In genomic region chr20:41697861-41698559, GRCh38 we compare ENCODE assay signal across 8 cellular contexts.
A peak's percentile ranks its signal among the peaks of the same experiment; 100 is the strongest.
DNase-seq lines count a peak whose midpoint lies in the region; ATAC-seq and TF ChIP-seq lines count a peak whose summit lies in the region.

No MANE protein-coding gene starts in this region.

- RAD21 ChIA-PET in HCT116 (lab: Charles Lee; ENCODE audit: low non-redundant PET in 1 of 2, low total read pairs in 2 of 2, uncharacterized antibody in 2 of 2, unreplicated experiment in 2 of 2): interaction anchor here in 1 of 2 experiments (0.5 kb wide), 1 partner anchor 117 kb away, joined by 5 read pairs; no protein-coding TSS in a partner anchor

- H3K9me2 ChIP-seq in HCT116 (ENCODE audit: insufficient read depth): no peaks in the 10 kb centered on the region

- H2BK5ac ChIP-seq in mesendoderm (ENCODE audit: low read length): no peak overlapping the region

- no peak overlapping the region for H3K9ac ChIP-seq in HCT116 (ENCODE audit: low read length)
- H3K9ac ChIP-seq in mesendoderm (ENCODE audit: low read length): no peak overlapping the region

- ATAC-seq in HCT116 (no peak), GM21786 (IDR thresholded peaks at IDR 0.05; ENCODE audit: unreplicated experiment) (no peak), GM18861 (IDR thresholded peaks at IDR 0.05; ENCODE audit: unreplicated experiment) (no peak)

- no peak overlapping the region for H2AK5ac ChIP-seq in mesendoderm (ENCODE audit: low read length)

- H2AFZ ChIP-seq in HCT116 (ENCODE audit: low read depth, low read length, poor library complexity, severe bottlenecking): no peak overlapping the region

- peak; percentile 62 for TF ChIP-seq RAD21 in HCT116 (IDR thresholded peaks at IDR 0.05; ENCODE audit: low read depth)

- BruUV-seq in HCT116 (replicated peaks; lab: Mats Ljungman, UMichigan): no TSS peak

- H3K79me2 ChIP-seq in HCT116 (ENCODE audit: insufficient read depth, low read length) (no peaks in the 10 kb centered on the region), mesendoderm (ENCODE audit: control insufficient read depth, insufficient read depth, low read length) (no peaks in the 10 kb centered on the region)

- H3K4me3 ChIP-seq in HCT116 (replicated peaks in 1 of 2; ENCODE audit: low read depth in 1 of 2, low read length in 2 of 2): no peak overlapping the region
- H3K4me3 ChIP-seq in breast epithelium: no peak overlapping the region
- H3K4me3 ChIP-seq in mesendoderm (ENCODE audit: low read length): no peak overlapping the region

- H2BK120ac ChIP-seq in mesendoderm (ENCODE audit: low read depth, low read length): no peak overlapping the region

- H4K8ac ChIP-seq in mesendoderm (ENCODE audit: low read depth, low read length): no peak overlapping the region

- no peak overlapping the region for H3K56ac ChIP-seq in mesendoderm (ENCODE audit: low read length)

- H3K18ac ChIP-seq in mesendoderm (ENCODE audit: low read length): no peak overlapping the region

- peaks cover 5 to 6% of the 10 kb centered on the region in 2 experiments; a peak in 3 of 4 replicates for H3K4me1 ChIP-seq in HCT116 (ENCODE audit: control insufficient read depth in 1 of 2, insufficient read depth in 2 of 2, low read length in 2 of 2)
- H3K4me1 ChIP-seq in breast epithelium: no peaks in the 10 kb centered on the region
- no peaks in the 10 kb centered on the region for H3K4me1 ChIP-seq in mesendoderm (ENCODE audit: control insufficient read depth, low read depth, low read length)

- H3K27me3 ChIP-seq in HCT116 (ENCODE audit: insufficient read depth, low read length): no peaks in the 10 kb centered on the region
- H3K27me3 ChIP-seq in breast epithelium: no peaks in the 10 kb centered on the region
- H3K27me3 ChIP-seq in mesendoderm (ENCODE audit: insufficient read depth, low read length, poor library complexity): no peaks in the 10 kb centered on the region

- H4K20me1 ChIP-seq in HCT116 (ENCODE audit: insufficient read depth): no peaks in the 10 kb centered on the region

- no peak overlapping the region for H4K5ac ChIP-seq in mesendoderm (ENCODE audit: low read length)

- H3K79me1 ChIP-seq in mesendoderm (ENCODE audit: low read length): no peaks in the 10 kb centered on the region

- H3K9me3 ChIP-seq in HCT116 (ENCODE audit: control insufficient read depth in 1 of 2, insufficient read depth in 1 of 2, low read depth in 1 of 2, low read length in 2 of 2) (no peaks in the 10 kb centered on the region), breast epithelium (no peaks in the 10 kb centered on the region)

- CTCF ChIA-PET in HCT116 (lab: Charles Lee): interaction anchor here (0.7 to 1.5 kb wide), 7 partner anchors 11 to 1711 kb away, joined by 3 to 8 read pairs (median 5); partner anchors contain the start of gene LPIN3

- H3K4me2 ChIP-seq in HCT116 (ENCODE audit: low read length) (no peak overlapping the region), mesendoderm (ENCODE audit: low read length) (no peak overlapping the region)

- TF ChIP-seq CTCF in HCT116 (IDR thresholded peaks at IDR 0.05 in 2 of 3, conservative IDR thresholded peaks at IDR 0.05 in 1 of 3; ENCODE audit: borderline replicate concordance in 1 of 3, insufficient read depth in 1 of 3, low read depth in 2 of 3, low read length in 2 of 3): peak; percentile 46 to 96 (median 90); a peak in 5 of 6 replicates
- TF ChIP-seq CTCF in breast epithelium (IDR thresholded peaks at IDR 0.05): peak; percentile 36 to 70 (median 60)

- DNase-seq in COLO829 (ENCODE audit: low spot score): peak; percentile 35
- no peak for DNase-seq in HCT116 (ENCODE audit: low read depth, low spot score)
- peak; percentile 52 for DNase-seq in NCI-H82 treated with DMSO at 0.1 percent for 48 hours (lab: John Stamatoyannopoulos, UW; ENCODE audit: unreplicated experiment)
- no peak for DNase-seq in breast epithelium (ENCODE audit: low spot score in 2 of 2)
- DNase-seq in mesendoderm: peak; percentile 66
- no peak for DNase-seq in ureter (ENCODE audit: low spot score)

- H3K27ac ChIP-seq in HCT116 (ENCODE audit: low read depth, low read length) (no peak overlapping the region), breast epithelium (no peak overlapping the region), mesendoderm (ENCODE audit: low read depth, low read length) (no peak overlapping the region)

- POLR2A ChIA-PET in HCT116 (lab: Charles Lee): no interaction called here

- no CpG with 5 or more reads among the region's 6 CpGs for WGBS in mesendoderm (ENCODE audit: extremely low coverage, insufficient coverage, low lambda C conversion rate)

- no peak overlapping the region for H2BK15ac ChIP-seq in mesendoderm (replicated peaks; ENCODE audit: low read depth)

- no peak overlapping the region for H3K4ac ChIP-seq in mesendoderm (ENCODE audit: low read depth, low read length)

- intact Hi-C loops in HCT116 (cut with micrococcal nuclease): loop anchor here (1.0 to 5.0 kb wide), 2 partner anchors 1489 to 1709 kb away; no protein-coding TSS in a partner anchor
- intact Hi-C loops in breast epithelium (cut with DNase I; ENCODE audit: low total_unique reads): no loop called here

- TF ChIP-seq POLR2A in HCT116 (IDR thresholded peaks at IDR 0.05; ENCODE audit: borderline replicate concordance, extremely low read depth, insufficient read depth, insufficient read length) (no peak), breast epithelium (IDR thresholded peaks at IDR 0.05) (no peak)

- no peak overlapping the region for H3K23ac ChIP-seq in mesendoderm (ENCODE audit: low read length)

- H3K36me3 ChIP-seq in HCT116 (ENCODE audit: control insufficient read depth in 1 of 2, insufficient read depth in 2 of 2, low read length in 2 of 2) (no peaks in the 10 kb centered on the region), breast epithelium (no peaks in the 10 kb centered on the region), mesendoderm (ENCODE audit: control insufficient read depth, insufficient read depth, low read length) (no peaks in the 10 kb centered on the region)

TF ChIP-seq in HCT116, 20 proteins besides CTCF, POLR2A, EP300 and RAD21:
- TF ChIP-seq MAX (IDR thresholded peaks at IDR 0.05) (no peak), CEBPB (IDR thresholded peaks at IDR 0.05; ENCODE audit: low read depth) (no peak), EZH2phosphoT487 (IDR thresholded peaks at IDR 0.05; ENCODE audit: borderline replicate concordance) (no peak), ZBTB33 (IDR thresholded peaks at IDR 0.05; ENCODE audit: extremely low read depth, insufficient replicate concordance, low read length) (no peak), CBX3 (IDR thresholded peaks at IDR 0.05; ENCODE audit: low read depth) (no peak), ZNF274 (IDR thresholded peaks at IDR 0.05; ENCODE audit: low read depth, low read length) (no peak), ATF3 (IDR thresholded peaks at IDR 0.05) (no peak), SP1 (IDR thresholded peaks at IDR 0.05; ENCODE audit: low read depth) (no peak), SIN3A (IDR thresholded peaks at IDR 0.05; ENCODE audit: low read depth) (no peak), SRF (IDR thresholded peaks at IDR 0.05; ENCODE audit: low read depth) (no peak), EZH2 (IDR thresholded peaks at IDR 0.05) (no peak), POLR2AphosphoS5 (IDR thresholded peaks at IDR 0.05; ENCODE audit: low read depth, low read length) (no peak), EGR1 (IDR thresholded peaks at IDR 0.05; ENCODE audit: low read depth) (no peak), ZFX (IDR thresholded peaks at IDR 0.05) (no peak), YY1 (IDR thresholded peaks at IDR 0.05; ENCODE audit: extremely low read depth, insufficient replicate concordance, low read depth, low read length) (no peak)

Comparison
In these comparisons a context has a peak if more than half of its experiments do, and no peak if none do; other contexts are left out.
1. DNase-seq: peak in COLO829 (single experiment), NCI-H82 treated with DMSO at 0.1 percent for 48 hours (single experiment) and mesendoderm (single experiment); none in HCT116 (single experiment), breast epithelium (0 of 2) and ureter (single experiment).